26 cellular contexts compared by ENCODE assay signal in genomic region chr21:27240901-27241300, GRCh38.
"Had no signal": no experiment of that assay in that cellular context is flagged by ENCODE, and none has a peak within 500 bp of the region (broad histone marks: within the 10 kb centered on the region; RNA-seq: fewer than 3 reads in every experiment).

No MANE protein-coding gene starts in this region.

- H3K9me3 ChIP-seq: left ventricle myocardium inferior, mucosa of descending colon, neutrophil, right atrium auricular region, right lobe of liver, tibial nerve, uterus had no signal

- H3K36me3 Mint-ChIP-seq: naive thymus-derived CD8-positive, alpha-beta T cell; neural progenitor cell; stimulated activated memory B cell treated with anti-CD40 and anti-IgM and Interleukin-4, amounts not matched to agents 10 μg/mL and 1 μg/mL and 100 μg/mL, for 72 hours; type B pancreatic cell had no signal

- H3K4me2 ChIP-seq: neural progenitor cell, smooth muscle cell had no signal

- H3K4me1 ChIP-seq: left ventricle myocardium inferior, neural progenitor cell, right atrium auricular region, right lobe of liver, tibial nerve, uterus had no signal

- H3K4me3 ChIP-seq: left ventricle myocardium inferior, lung, mucosa of descending colon, neural progenitor cell, right atrium auricular region, right lobe of liver, smooth muscle cell, tibial nerve, uterus had no signal

- H3K36me3 ChIP-seq: left ventricle myocardium inferior, neural progenitor cell, neutrophil, right atrium auricular region, right lobe of liver, tibial nerve had no signal

- H2AFZ ChIP-seq: neural progenitor cell had no signal

- H3K4me1 Mint-ChIP-seq: naive thymus-derived CD8-positive, alpha-beta T cell; nephron progenitor cell; neural progenitor cell; stimulated activated memory B cell treated with anti-CD40 and anti-IgM and Interleukin-4, amounts not matched to agents 10 μg/mL and 1 μg/mL and 100 μg/mL, for 72 hours; stimulated activated naive CD8-positive, alpha-beta T cell treated with anti-CD3 and anti-CD28 coated beads, Interleukin-15, amount 100 ng/mL, for 72 hours had no signal

- H3K27me3 ChIP-seq: neural progenitor cell, neutrophil, right atrium auricular region, right lobe of liver, tibial nerve, uterus had no signal

- H3K9me3 Mint-ChIP-seq: naive thymus-derived CD8-positive, alpha-beta T cell; nephron progenitor cell; neural progenitor cell; stimulated activated memory B cell treated with anti-CD40 and anti-IgM and Interleukin-4, amounts not matched to agents 10 μg/mL and 1 μg/mL and 100 μg/mL, for 72 hours had no signal

- H3K4me3 Mint-ChIP-seq: naive thymus-derived CD8-positive, alpha-beta T cell; nephron progenitor cell; neural progenitor cell; stimulated activated memory B cell treated with anti-CD40 and anti-IgM and Interleukin-4, amounts not matched to agents 10 μg/mL and 1 μg/mL and 100 μg/mL, for 72 hours; stimulated activated naive CD8-positive, alpha-beta T cell treated with anti-CD3 and anti-CD28 coated beads, Interleukin-15, amount 100 ng/mL, for 72 hours; type B pancreatic cell had no signal

- DNase-seq: islet precursor cell; left ventricle myocardium inferior; mesendoderm; midbrain; mucosa of descending colon; naive thymus-derived CD8-positive, alpha-beta T cell; nephron progenitor cell; occipital lobe; right lobe of liver; stimulated activated CD4-positive, alpha-beta T cell treated with anti-CD3 and anti-CD28 coated beads, Interleukin-1b, Interleukin-23, amount 100 ng/mL, for 48 hours; stimulated activated CD4-positive, alpha-beta T cell treated with anti-CD3 and anti-CD28 coated beads, Interleukin-2, amount 100 ng/mL, for 48 hours; stimulated activated CD4-positive, alpha-beta T cell treated with anti-CD3 and anti-CD28 coated beads, Interleukin-4, amount 100 ng/mL, for 4 hours; stimulated activated CD8-positive, alpha-beta memory T cell treated with anti-CD3 and anti-CD28 coated beads, Interleukin-4, amount 100 ng/mL, for 48 hours; stimulated activated naive CD4-positive, alpha-beta T cell treated with Interleukin-2 at 50 U/mL for 16 hours; stimulated activated naive CD8-positive, alpha-beta T cell treated with anti-CD3 and anti-CD28 coated beads, Interleukin-15, amount 100 ng/mL, for 72 hours; substantia nigra; uterus had no signal

- H3K9ac ChIP-seq: neural progenitor cell had no signal

- H3K27ac ChIP-seq: left ventricle myocardium inferior, neural progenitor cell, neutrophil, right atrium auricular region, right lobe of liver, tibial nerve had no signal

- H3K27me3 Mint-ChIP-seq: naive thymus-derived CD8-positive, alpha-beta T cell; progenitor cell of endocrine pancreas; stimulated activated memory B cell treated with anti-CD40 and anti-IgM and Interleukin-4, amounts not matched to agents 10 μg/mL and 1 μg/mL and 100 μg/mL, for 72 hours; stimulated activated naive CD8-positive, alpha-beta T cell treated with anti-CD3 and anti-CD28 coated beads, Interleukin-15, amount 100 ng/mL, for 72 hours; type B pancreatic cell had no signal

- H3K27ac Mint-ChIP-seq: naive thymus-derived CD8-positive, alpha-beta T cell; nephron progenitor cell; neural progenitor cell; progenitor cell of endocrine pancreas; stimulated activated memory B cell treated with anti-CD40 and anti-IgM and Interleukin-4, amounts not matched to agents 10 μg/mL and 1 μg/mL and 100 μg/mL, for 72 hours; stimulated activated naive CD8-positive, alpha-beta T cell treated with anti-CD3 and anti-CD28 coated beads, Interleukin-15, amount 100 ng/mL, for 72 hours; type B pancreatic cell had no signal

- ATAC-seq: mucosa of descending colon; naive thymus-derived CD8-positive, alpha-beta T cell; right lobe of liver; stimulated activated memory B cell treated with anti-CD40 and anti-IgM and Interleukin-4, amounts not matched to agents 10 μg/mL and 1 μg/mL and 100 μg/mL, for 72 hours; stimulated activated naive CD8-positive, alpha-beta T cell treated with anti-CD3 and anti-CD28 coated beads, Interleukin-15, amount 100 ng/mL, for 72 hours had no signal
